ENCODE assay signal across 1 cellular context in the genomic region with DNA sequence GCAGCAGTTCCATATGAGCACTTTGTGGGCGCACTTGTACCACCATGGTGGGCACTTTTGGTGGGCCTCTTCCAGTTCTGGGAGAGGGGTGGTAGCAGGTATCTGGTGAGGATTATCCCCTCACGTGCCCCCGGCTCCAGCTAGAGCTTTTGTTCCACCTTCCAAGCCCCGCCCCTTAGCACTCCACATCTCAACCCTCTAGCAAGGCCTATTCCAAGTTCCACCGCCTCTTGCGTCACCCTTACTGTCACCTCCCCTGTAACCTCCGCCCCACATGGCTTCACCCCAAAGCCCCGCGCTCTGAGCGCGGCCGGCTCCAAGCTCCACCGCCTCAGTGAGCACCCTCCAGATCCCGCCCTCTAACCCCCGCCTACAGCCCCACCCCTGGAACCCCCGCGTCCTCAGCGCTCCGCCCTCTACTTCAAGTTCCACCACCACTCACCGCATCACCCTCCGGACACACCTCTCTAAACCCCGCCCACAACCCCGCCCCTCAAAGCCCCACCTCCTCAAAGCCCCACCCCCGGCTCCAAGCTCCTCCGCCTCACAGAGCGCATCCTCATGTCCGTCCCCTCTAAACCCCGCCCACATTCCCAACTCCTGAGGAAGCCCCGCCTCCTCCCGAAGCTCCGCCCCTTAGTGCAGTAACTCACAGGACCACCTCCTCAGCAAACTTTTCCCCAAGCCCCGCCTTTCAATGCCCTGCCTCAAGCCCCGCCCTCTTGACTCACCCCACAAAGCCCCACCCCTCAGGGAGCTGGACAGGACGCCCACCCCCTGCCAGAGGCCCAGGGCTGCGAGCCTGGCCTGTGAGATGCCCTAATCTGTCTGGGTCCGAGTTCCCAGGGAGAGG.
TF ChIP-seq lines count a peak whose summit lies in the region.

No MANE protein-coding gene starts in this region.

TF ChIP-seq in K562, 482 proteins besides CTCF, POLR2A, EP300 and RAD21 (continued from another document and continues in another):
- TF ChIP-seq, protein P1, sequence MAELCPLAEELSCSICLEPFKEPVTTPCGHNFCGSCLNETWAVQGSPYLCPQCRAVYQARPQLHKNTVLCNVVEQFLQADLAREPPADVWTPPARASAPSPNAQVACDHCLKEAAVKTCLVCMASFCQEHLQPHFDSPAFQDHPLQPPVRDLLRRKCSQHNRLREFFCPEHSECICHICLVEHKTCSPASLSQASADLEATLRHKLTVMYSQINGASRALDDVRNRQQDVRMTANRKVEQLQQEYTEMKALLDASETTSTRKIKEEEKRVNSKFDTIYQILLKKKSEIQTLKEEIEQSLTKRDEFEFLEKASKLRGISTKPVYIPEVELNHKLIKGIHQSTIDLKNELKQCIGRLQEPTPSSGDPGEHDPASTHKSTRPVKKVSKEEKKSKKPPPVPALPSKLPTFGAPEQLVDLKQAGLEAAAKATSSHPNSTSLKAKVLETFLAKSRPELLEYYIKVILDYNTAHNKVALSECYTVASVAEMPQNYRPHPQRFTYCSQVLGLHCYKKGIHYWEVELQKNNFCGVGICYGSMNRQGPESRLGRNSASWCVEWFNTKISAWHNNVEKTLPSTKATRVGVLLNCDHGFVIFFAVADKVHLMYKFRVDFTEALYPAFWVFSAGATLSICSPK (IDR thresholded peaks at IDR 0.05; ENCODE audit: borderline replicate concordance): no peak
- TF ChIP-seq KDM2B (CRISPR knock-in tag; IDR thresholded peaks at IDR 0.05) (no peak), FOXA3 (CRISPR knock-in tag; conservative IDR thresholded peaks at IDR 0.05 in 1 of 2, IDR thresholded peaks at IDR 0.05 in 1 of 2) (no peak), ELF2 (CRISPR knock-in tag; IDR thresholded peaks at IDR 0.05) (no peak), KLF16 (IDR thresholded peaks at IDR 0.05) (no peak), CBX5 (IDR thresholded peaks at IDR 0.05; ENCODE audit: borderline replicate concordance, low read depth) (no peak), NFRKB (IDR thresholded peaks at IDR 0.05; ENCODE audit: low read depth) (0 out of 2 replicates have a peak, but pooled peaks have one; percentile 6), ZNF165 (CRISPR knock-in tag; IDR thresholded peaks at IDR 0.05; ENCODE audit: borderline replicate concordance) (no peak), TBL1XR1 (IDR thresholded peaks at IDR 0.05; ENCODE audit: low read length in 2 of 2) (no peak), SLC30A9 (CRISPR knock-in tag; IDR thresholded peaks at IDR 0.05) (no peak), GABPA (tag; conservative IDR thresholded peaks at IDR 0.05; ENCODE audit: low read depth) (no peak), PHF8 (IDR thresholded peaks at IDR 0.05; ENCODE audit: borderline replicate concordance, low read length) (peak; percentile 23; the same call in 1 of the 2 replicates), KDM1A (IDR thresholded peaks at IDR 0.05) (no peak), SNIP1 (IDR thresholded peaks at IDR 0.05; ENCODE audit: low read depth) (no peak), RBM39 (optimal IDR thresholded peaks at IDR 0.05; ENCODE audit: low read depth, low read length) (no peak), SMARCA5 (IDR thresholded peaks at IDR 0.05) (no peak), L3MBTL2 (IDR thresholded peaks at IDR 0.05) (peak; percentile 49; the same call in 1 of the 2 replicates), ZNF445 (CRISPR knock-in tag; IDR thresholded peaks at IDR 0.05; ENCODE audit: low read depth) (no peak)
- TF ChIP-seq, protein P2, sequence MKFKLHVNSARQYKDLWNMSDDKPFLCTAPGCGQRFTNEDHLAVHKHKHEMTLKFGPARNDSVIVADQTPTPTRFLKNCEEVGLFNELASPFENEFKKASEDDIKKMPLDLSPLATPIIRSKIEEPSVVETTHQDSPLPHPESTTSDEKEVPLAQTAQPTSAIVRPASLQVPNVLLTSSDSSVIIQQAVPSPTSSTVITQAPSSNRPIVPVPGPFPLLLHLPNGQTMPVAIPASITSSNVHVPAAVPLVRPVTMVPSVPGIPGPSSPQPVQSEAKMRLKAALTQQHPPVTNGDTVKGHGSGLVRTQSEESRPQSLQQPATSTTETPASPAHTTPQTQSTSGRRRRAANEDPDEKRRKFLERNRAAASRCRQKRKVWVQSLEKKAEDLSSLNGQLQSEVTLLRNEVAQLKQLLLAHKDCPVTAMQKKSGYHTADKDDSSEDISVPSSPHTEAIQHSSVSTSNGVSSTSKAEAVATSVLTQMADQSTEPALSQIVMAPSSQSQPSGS (CRISPR knock-in tag; IDR thresholded peaks at IDR 0.05): no peak
- TF ChIP-seq, protein P3, sequence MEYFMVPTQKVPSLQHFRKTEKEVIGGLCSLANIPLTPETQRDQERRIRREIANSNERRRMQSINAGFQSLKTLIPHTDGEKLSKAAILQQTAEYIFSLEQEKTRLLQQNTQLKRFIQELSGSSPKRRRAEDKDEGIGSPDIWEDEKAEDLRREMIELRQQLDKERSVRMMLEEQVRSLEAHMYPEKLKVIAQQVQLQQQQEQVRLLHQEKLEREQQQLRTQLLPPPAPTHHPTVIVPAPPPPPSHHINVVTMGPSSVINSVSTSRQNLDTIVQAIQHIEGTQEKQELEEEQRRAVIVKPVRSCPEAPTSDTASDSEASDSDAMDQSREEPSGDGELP (CRISPR knock-in tag; IDR thresholded peaks at IDR 0.05; ENCODE audit: borderline replicate concordance): peak; percentile 11; the same call in 1 of the 2 replicates
- TF ChIP-seq, protein P4, sequence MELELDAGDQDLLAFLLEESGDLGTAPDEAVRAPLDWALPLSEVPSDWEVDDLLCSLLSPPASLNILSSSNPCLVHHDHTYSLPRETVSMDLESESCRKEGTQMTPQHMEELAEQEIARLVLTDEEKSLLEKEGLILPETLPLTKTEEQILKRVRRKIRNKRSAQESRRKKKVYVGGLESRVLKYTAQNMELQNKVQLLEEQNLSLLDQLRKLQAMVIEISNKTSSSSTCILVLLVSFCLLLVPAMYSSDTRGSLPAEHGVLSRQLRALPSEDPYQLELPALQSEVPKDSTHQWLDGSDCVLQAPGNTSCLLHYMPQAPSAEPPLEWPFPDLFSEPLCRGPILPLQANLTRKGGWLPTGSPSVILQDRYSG (tag; conservative IDR thresholded peaks at IDR 0.05; ENCODE audit: low read depth): no peak
- TF ChIP-seq, protein P5, sequence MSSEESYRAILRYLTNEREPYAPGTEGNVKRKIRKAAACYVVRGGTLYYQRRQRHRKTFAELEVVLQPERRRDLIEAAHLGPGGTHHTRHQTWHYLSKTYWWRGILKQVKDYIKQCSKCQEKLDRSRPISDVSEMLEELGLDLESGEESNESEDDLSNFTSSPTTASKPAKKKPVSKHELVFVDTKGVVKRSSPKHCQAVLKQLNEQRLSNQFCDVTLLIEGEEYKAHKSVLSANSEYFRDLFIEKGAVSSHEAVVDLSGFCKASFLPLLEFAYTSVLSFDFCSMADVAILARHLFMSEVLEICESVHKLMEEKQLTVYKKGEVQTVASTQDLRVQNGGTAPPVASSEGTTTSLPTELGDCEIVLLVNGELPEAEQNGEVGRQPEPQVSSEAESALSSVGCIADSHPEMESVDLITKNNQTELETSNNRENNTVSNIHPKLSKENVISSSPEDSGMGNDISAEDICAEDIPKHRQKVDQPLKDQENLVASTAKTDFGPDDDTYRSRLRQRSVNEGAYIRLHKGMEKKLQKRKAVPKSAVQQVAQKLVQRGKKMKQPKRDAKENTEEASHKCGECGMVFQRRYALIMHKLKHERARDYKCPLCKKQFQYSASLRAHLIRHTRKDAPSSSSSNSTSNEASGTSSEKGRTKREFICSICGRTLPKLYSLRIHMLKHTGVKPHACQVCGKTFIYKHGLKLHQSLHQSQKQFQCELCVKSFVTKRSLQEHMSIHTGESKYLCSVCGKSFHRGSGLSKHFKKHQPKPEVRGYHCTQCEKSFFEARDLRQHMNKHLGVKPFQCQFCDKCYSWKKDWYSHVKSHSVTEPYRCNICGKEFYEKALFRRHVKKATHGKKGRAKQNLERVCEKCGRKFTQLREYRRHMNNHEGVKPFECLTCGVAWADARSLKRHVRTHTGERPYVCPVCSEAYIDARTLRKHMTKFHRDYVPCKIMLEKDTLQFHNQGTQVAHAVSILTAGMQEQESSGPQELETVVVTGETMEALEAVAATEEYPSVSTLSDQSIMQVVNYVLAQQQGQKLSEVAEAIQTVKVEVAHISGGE (CRISPR knock-in tag; IDR thresholded peaks at IDR 0.05): no peak
- TF ChIP-seq, protein P6, sequence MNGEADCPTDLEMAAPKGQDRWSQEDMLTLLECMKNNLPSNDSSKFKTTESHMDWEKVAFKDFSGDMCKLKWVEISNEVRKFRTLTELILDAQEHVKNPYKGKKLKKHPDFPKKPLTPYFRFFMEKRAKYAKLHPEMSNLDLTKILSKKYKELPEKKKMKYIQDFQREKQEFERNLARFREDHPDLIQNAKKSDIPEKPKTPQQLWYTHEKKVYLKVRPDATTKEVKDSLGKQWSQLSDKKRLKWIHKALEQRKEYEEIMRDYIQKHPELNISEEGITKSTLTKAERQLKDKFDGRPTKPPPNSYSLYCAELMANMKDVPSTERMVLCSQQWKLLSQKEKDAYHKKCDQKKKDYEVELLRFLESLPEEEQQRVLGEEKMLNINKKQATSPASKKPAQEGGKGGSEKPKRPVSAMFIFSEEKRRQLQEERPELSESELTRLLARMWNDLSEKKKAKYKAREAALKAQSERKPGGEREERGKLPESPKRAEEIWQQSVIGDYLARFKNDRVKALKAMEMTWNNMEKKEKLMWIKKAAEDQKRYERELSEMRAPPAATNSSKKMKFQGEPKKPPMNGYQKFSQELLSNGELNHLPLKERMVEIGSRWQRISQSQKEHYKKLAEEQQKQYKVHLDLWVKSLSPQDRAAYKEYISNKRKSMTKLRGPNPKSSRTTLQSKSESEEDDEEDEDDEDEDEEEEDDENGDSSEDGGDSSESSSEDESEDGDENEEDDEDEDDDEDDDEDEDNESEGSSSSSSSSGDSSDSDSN (IDR thresholded peaks at IDR 0.05; ENCODE audit: borderline replicate concordance in 1 of 2, low read depth in 2 of 2, low read length in 2 of 2): 0 out of 4 replicates have a peak, but pooled peaks have one; percentile 43 to 51
- TF ChIP-seq, protein P7, sequence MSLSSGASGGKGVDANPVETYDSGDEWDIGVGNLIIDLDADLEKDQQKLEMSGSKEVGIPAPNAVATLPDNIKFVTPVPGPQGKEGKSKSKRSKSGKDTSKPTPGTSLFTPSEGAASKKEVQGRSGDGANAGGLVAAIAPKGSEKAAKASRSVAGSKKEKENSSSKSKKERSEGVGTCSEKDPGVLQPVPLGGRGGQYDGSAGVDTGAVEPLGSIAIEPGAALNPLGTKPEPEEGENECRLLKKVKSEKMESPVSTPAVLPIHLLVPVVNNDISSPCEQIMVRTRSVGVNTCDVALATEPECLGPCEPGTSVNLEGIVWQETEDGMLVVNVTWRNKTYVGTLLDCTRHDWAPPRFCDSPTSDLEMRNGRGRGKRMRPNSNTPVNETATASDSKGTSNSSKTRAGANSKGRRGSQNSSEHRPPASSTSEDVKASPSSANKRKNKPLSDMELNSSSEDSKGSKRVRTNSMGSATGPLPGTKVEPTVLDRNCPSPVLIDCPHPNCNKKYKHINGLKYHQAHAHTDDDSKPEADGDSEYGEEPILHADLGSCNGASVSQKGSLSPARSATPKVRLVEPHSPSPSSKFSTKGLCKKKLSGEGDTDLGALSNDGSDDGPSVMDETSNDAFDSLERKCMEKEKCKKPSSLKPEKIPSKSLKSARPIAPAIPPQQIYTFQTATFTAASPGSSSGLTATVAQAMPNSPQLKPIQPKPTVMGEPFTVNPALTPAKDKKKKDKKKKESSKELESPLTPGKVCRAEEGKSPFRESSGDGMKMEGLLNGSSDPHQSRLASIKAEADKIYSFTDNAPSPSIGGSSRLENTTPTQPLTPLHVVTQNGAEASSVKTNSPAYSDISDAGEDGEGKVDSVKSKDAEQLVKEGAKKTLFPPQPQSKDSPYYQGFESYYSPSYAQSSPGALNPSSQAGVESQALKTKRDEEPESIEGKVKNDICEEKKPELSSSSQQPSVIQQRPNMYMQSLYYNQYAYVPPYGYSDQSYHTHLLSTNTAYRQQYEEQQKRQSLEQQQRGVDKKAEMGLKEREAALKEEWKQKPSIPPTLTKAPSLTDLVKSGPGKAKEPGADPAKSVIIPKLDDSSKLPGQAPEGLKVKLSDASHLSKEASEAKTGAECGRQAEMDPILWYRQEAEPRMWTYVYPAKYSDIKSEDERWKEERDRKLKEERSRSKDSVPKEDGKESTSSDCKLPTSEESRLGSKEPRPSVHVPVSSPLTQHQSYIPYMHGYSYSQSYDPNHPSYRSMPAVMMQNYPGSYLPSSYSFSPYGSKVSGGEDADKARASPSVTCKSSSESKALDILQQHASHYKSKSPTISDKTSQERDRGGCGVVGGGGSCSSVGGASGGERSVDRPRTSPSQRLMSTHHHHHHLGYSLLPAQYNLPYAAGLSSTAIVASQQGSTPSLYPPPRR (CRISPR knock-in tag; IDR thresholded peaks at IDR 0.05; ENCODE audit: borderline replicate concordance): no peak
- TF ChIP-seq, protein P8, sequence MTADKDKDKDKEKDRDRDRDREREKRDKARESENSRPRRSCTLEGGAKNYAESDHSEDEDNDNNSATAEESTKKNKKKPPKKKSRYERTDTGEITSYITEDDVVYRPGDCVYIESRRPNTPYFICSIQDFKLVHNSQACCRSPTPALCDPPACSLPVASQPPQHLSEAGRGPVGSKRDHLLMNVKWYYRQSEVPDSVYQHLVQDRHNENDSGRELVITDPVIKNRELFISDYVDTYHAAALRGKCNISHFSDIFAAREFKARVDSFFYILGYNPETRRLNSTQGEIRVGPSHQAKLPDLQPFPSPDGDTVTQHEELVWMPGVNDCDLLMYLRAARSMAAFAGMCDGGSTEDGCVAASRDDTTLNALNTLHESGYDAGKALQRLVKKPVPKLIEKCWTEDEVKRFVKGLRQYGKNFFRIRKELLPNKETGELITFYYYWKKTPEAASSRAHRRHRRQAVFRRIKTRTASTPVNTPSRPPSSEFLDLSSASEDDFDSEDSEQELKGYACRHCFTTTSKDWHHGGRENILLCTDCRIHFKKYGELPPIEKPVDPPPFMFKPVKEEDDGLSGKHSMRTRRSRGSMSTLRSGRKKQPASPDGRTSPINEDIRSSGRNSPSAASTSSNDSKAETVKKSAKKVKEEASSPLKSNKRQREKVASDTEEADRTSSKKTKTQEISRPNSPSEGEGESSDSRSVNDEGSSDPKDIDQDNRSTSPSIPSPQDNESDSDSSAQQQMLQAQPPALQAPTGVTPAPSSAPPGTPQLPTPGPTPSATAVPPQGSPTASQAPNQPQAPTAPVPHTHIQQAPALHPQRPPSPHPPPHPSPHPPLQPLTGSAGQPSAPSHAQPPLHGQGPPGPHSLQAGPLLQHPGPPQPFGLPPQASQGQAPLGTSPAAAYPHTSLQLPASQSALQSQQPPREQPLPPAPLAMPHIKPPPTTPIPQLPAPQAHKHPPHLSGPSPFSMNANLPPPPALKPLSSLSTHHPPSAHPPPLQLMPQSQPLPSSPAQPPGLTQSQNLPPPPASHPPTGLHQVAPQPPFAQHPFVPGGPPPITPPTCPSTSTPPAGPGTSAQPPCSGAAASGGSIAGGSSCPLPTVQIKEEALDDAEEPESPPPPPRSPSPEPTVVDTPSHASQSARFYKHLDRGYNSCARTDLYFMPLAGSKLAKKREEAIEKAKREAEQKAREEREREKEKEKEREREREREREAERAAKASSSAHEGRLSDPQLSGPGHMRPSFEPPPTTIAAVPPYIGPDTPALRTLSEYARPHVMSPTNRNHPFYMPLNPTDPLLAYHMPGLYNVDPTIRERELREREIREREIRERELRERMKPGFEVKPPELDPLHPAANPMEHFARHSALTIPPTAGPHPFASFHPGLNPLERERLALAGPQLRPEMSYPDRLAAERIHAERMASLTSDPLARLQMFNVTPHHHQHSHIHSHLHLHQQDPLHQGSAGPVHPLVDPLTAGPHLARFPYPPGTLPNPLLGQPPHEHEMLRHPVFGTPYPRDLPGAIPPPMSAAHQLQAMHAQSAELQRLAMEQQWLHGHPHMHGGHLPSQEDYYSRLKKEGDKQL (CRISPR knock-in tag; IDR thresholded peaks at IDR 0.05; ENCODE audit: borderline replicate concordance): no peak
- TF ChIP-seq, protein P9, sequence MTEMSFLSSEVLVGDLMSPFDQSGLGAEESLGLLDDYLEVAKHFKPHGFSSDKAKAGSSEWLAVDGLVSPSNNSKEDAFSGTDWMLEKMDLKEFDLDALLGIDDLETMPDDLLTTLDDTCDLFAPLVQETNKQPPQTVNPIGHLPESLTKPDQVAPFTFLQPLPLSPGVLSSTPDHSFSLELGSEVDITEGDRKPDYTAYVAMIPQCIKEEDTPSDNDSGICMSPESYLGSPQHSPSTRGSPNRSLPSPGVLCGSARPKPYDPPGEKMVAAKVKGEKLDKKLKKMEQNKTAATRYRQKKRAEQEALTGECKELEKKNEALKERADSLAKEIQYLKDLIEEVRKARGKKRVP (CRISPR knock-in tag; IDR thresholded peaks at IDR 0.05): 0 out of 2 replicates have a peak, but pooled peaks have one; percentile 63
